Comparison of ENCODE assay signal across 29 cellular contexts in genomic region chr5:115191439-115192031, GRCh38. TPM values are rescaled to one million over a fixed set of nuclear protein-coding genes. Genes with fewer than 3 reads are reported as not detected.
"Had no signal": no experiment of that assay in that cellular context is flagged by ENCODE, and none has a peak within 500 bp of the region (broad histone marks: within the 10 kb centered on the region; RNA-seq: fewer than 3 reads in every experiment).

No MANE protein-coding gene starts in this region.

- H3K27me3 ChIP-seq: ovary, right lobe of liver had no signal

- H3K4me1 Mint-ChIP-seq: immature natural killer cell; naive thymus-derived CD8-positive, alpha-beta T cell; nephron progenitor cell; stimulated activated naive CD8-positive, alpha-beta T cell treated with anti-CD3 and anti-CD28 coated beads, Interleukin-15, amount 100 ng/mL, for 72 hours had no signal

- ATAC-seq: effector memory CD8-positive, alpha-beta T cell; heart right ventricle; left lobe of liver; naive thymus-derived CD8-positive, alpha-beta T cell; psoas muscle; right lobe of liver; stimulated activated naive CD8-positive, alpha-beta T cell treated with anti-CD3 and anti-CD28 coated beads, Interleukin-15, amount 100 ng/mL, for 72 hours had no signal

- H3K27ac ChIP-seq: esophagus squamous epithelium, heart right ventricle, ovary, psoas muscle, right lobe of liver, suprapubic skin had no signal

- H3K4me3 ChIP-seq: esophagus squamous epithelium, heart right ventricle, ovary, psoas muscle, right lobe of liver, smooth muscle cell, suprapubic skin had no signal

- DNase-seq: central memory CD4-positive, alpha-beta T cell; effector memory CD8-positive, alpha-beta T cell; erythroblast; esophagus squamous epithelium; foreskin melanocyte; glutamatergic neuron; heart right ventricle; hypothalamus; immature natural killer cell; islet precursor cell; mammary epithelial cell; mesendoderm; naive thymus-derived CD8-positive, alpha-beta T cell; nephron progenitor cell; nucleus accumbens; ovary; posterior cingulate gyrus; psoas muscle; right lobe of liver; stimulated activated CD4-positive, alpha-beta T cell treated with anti-CD3 and anti-CD28 coated beads, Interleukin-12 subunit alpha, Interleukin-12 subunit beta, amount 100 ng/mL, for 4 hours; stimulated activated CD4-positive, alpha-beta T cell treated with anti-CD3 and anti-CD28 coated beads, Interleukin-1b, Interleukin-23, amount 100 ng/mL, for 48 hours; stimulated activated CD4-positive, alpha-beta T cell treated with anti-CD3 and anti-CD28 coated beads, Interleukin-4, amount 100 ng/mL, for 1 hour; stimulated activated CD8-positive, alpha-beta memory T cell treated with anti-CD3 and anti-CD28 coated beads, Interleukin-4, amount 100 ng/mL, for 48 hours; stimulated activated naive CD4-positive, alpha-beta T cell; stimulated activated naive CD8-positive, alpha-beta T cell treated with anti-CD3 and anti-CD28 coated beads, Interleukin-15, amount 100 ng/mL, for 72 hours had no signal

- H3K4me1 ChIP-seq: heart right ventricle, psoas muscle, suprapubic skin had no signal

- H3K27ac Mint-ChIP-seq: dendritic cell treated with granulocyte-macrophage colony-stimulating factor and Interleukin-4, amounts not matched to agents 40 ng/mL and 50 ng/mL, for 4 days; effector memory CD8-positive, alpha-beta T cell; immature natural killer cell; naive thymus-derived CD8-positive, alpha-beta T cell; nephron progenitor cell had no signal

- H3K4me3 Mint-ChIP-seq: dendritic cell treated with granulocyte-macrophage colony-stimulating factor and Interleukin-4, amounts not matched to agents 40 ng/mL and 50 ng/mL, for 4 days; effector memory CD8-positive, alpha-beta T cell; immature natural killer cell; naive thymus-derived CD8-positive, alpha-beta T cell; nephron progenitor cell; stimulated activated naive CD8-positive, alpha-beta T cell treated with anti-CD3 and anti-CD28 coated beads, Interleukin-15, amount 100 ng/mL, for 72 hours had no signal

- H3K9me3 ChIP-seq: esophagus squamous epithelium, heart right ventricle, ovary, psoas muscle, right lobe of liver, suprapubic skin had no signal

- H3K36me3 ChIP-seq: esophagus squamous epithelium, heart right ventricle, ovary, right lobe of liver, suprapubic skin had no signal

- H3K9me3 Mint-ChIP-seq: dendritic cell treated with granulocyte-macrophage colony-stimulating factor and Interleukin-4, amounts not matched to agents 40 ng/mL and 50 ng/mL, for 4 days; effector memory CD8-positive, alpha-beta T cell; immature natural killer cell; naive thymus-derived CD8-positive, alpha-beta T cell; nephron progenitor cell; stimulated activated naive CD8-positive, alpha-beta T cell treated with anti-CD3 and anti-CD28 coated beads, Interleukin-15, amount 100 ng/mL, for 72 hours had no signal

RNA-seq across cellular contexts. Expression of gene TRIM36, which starts 21.8 kb away (rescaled TPM):
- polyA plus RNA-seq: naive thymus-derived CD8-positive, alpha-beta T cell had no signal
